In the genomic region with DNA sequence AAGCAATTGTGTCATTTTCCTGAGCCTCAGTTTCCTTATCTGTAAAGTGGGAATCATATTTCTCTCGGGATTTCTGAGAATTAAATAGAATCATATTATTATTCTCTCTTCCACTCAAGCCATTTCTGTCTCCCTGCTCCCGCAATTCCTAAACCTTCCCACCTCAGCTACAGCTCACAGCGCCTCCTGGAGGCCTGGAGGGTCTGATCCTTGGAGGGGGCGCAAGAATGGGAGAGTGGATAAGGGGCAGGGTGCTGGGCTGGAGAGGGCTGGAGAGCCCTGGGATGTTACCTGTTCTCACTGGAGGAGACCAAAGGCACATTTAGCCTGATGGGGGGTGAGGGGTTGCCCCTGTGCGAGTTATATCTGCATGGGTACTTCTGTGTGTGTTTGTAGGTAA, we compare ENCODE assay signal across 19 cellular contexts. TPM values are rescaled to one million over a fixed set of nuclear protein-coding genes. Genes with fewer than 3 reads are reported as not detected.
DNase-seq lines count a peak whose midpoint lies in the region; ATAC-seq and TF ChIP-seq lines count a peak whose summit lies in the region.
"Had no signal": no experiment of that assay in that cellular context is flagged by ENCODE, and none has a peak within 500 bp of the region (broad histone marks: within the 10 kb centered on the region; RNA-seq: fewer than 3 reads in every experiment).

No MANE protein-coding gene starts in this region.

- no peaks in the 10 kb centered on the region for H3K27me3 ChIP-seq in mammary epithelial cell (ENCODE audit: insufficient read depth, low read length)
- H3K27me3 ChIP-seq in MM.1S (replicated peaks; ENCODE audit: insufficient read depth, low read length): peaks cover 64% of the 10 kb centered on the region
- no peaks in the 10 kb centered on the region for H3K27me3 ChIP-seq in brain microvascular endothelial cell (replicated peaks)
- no peaks in the 10 kb centered on the region for H3K27me3 ChIP-seq in stomach
- H3K27me3 ChIP-seq: heart right ventricle, thyroid gland had no signal

- in situ Hi-C loops in mammary epithelial cell (cut with MboI; ENCODE audit: low sequenced_read_pairs in 2 of 2) (no loop called here), brain microvascular endothelial cell (cut with HindIII; ENCODE audit: low pct_ligation_motif_present, low sequenced_read_pairs) (no loop called here)

- no peaks in the 10 kb centered on the region for H3K4me1 Mint-ChIP-seq in MCF 10A (ENCODE audit: insufficient read depth, unreplicated experiment)
- H3K4me1 Mint-ChIP-seq: activated naive CD8-positive, alpha-beta T cell treated with anti-CD3 and anti-CD28 coated beads, Interleukin-2, amount 10 ng/mL, durations not matched to agents 7 days and 5 days had no signal

- TF ChIP-seq EP300 in stomach (IDR thresholded peaks at IDR 0.05): no peak

- H3K27ac Mint-ChIP-seq in MCF 10A (ENCODE audit: low read depth, unreplicated experiment): no peak overlapping the region
- H3K27ac Mint-ChIP-seq: activated naive CD8-positive, alpha-beta T cell treated with anti-CD3 and anti-CD28 coated beads, Interleukin-2, amount 10 ng/mL, durations not matched to agents 7 days and 5 days had no signal

- H3K4me3 Mint-ChIP-seq in MCF 10A (ENCODE audit: unreplicated experiment): no peak overlapping the region
- H3K4me3 Mint-ChIP-seq: activated naive CD8-positive, alpha-beta T cell treated with anti-CD3 and anti-CD28 coated beads, Interleukin-2, amount 10 ng/mL, durations not matched to agents 7 days and 5 days had no signal

- no peaks in the 10 kb centered on the region for H3K27me3 Mint-ChIP-seq in MCF 10A (ENCODE audit: insufficient read depth, unreplicated experiment)
- H3K27me3 Mint-ChIP-seq: activated naive CD8-positive, alpha-beta T cell treated with anti-CD3 and anti-CD28 coated beads, Interleukin-2, amount 10 ng/mL, durations not matched to agents 7 days and 5 days had no signal

- intact Hi-C loops in MCF 10A (cut with micrococcal nuclease) (no loop called here), mammary epithelial cell (cut with micrococcal nuclease) (no loop called here), stomach (cut with DNase I; ENCODE audit: low total_unique reads) (no loop called here)

- no peak overlapping the region for H2AFZ ChIP-seq in mammary epithelial cell (ENCODE audit: low read depth, low read length)
- H2AFZ ChIP-seq in MM.1S (ENCODE audit: low read length): no peak overlapping the region

- CTCF ChIA-PET in MCF 10A (lab: Yijun Ruan, JAX): interaction anchor here (0.6 kb wide), 3 partner anchors 850 to 1489 kb away, joined by 3 to 7 read pairs (median 3); no protein-coding TSS in a partner anchor
- CTCF ChIA-PET in mammary epithelial cell (lab: Charles Lee; ENCODE audit: low non-redundant PET): interaction anchor here (0.5 kb wide), 1 partner anchor 147 kb away, joined by 3 read pairs; no protein-coding TSS in a partner anchor

- no peaks in the 10 kb centered on the region for H3K36me3 Mint-ChIP-seq in MCF 10A (ENCODE audit: insufficient read depth, unreplicated experiment)
- H3K36me3 Mint-ChIP-seq: activated naive CD8-positive, alpha-beta T cell treated with anti-CD3 and anti-CD28 coated beads, Interleukin-2, amount 10 ng/mL, durations not matched to agents 7 days and 5 days had no signal

- DNase-seq in MCF 10A (ENCODE audit: unreplicated experiment) (no peak), mammary epithelial cell (no peak), MM.1S (no peak), brain microvascular endothelial cell (no peak), stomach (no peak), NCI-H187 (lab: John Stamatoyannopoulos, UW) (no peak)
- no peak for DNase-seq in activated T-cell treated with anti-CD3 and anti-CD28 coated beads, Interleukin-2, amount 50 U/mL, for 1 hour
- DNase-seq: activated naive CD8-positive, alpha-beta T cell treated with anti-CD3 and anti-CD28 coated beads, Interleukin-2, amount 10 ng/mL, durations not matched to agents 7 days and 5 days; central memory CD4-positive, alpha-beta T cell; DMS153; heart right ventricle; left cardiac atrium; NCI-H1436; stimulated activated CD4-positive, alpha-beta T cell treated with anti-CD3 and anti-CD28 coated beads, Interleukin-15, amount 100 ng/mL, for 24 hours; thyroid gland had no signal

- peak; percentile 21 for TF ChIP-seq CTCF in MCF 10A (IDR thresholded peaks at IDR 0.05; ENCODE audit: unreplicated experiment)
- no peak for TF ChIP-seq CTCF in mammary epithelial cell (conservative IDR thresholded peaks at IDR 0.05 in 1 of 2, IDR thresholded peaks at IDR 0.05 in 1 of 2; ENCODE audit: extremely low read depth in 1 of 2, insufficient read depth in 1 of 2, low read depth in 1 of 2, low read length in 2 of 2)
- peak; percentile 29; the same call in 1 of the 2 replicates for TF ChIP-seq CTCF in MM.1S (IDR thresholded peaks at IDR 0.05; ENCODE audit: low read length)
- TF ChIP-seq CTCF in brain microvascular endothelial cell (IDR thresholded peaks at IDR 0.05; ENCODE audit: low read depth, low read length, missing control alignments): peak; percentile 33
- no peak for TF ChIP-seq CTCF in stomach (IDR thresholded peaks at IDR 0.05)

- no peaks in the 10 kb centered on the region for H3K79me2 ChIP-seq in mammary epithelial cell (ENCODE audit: insufficient read depth, low read length)
- no peaks in the 10 kb centered on the region for H3K79me2 ChIP-seq in MM.1S (ENCODE audit: low read length)

- H3K9ac ChIP-seq in mammary epithelial cell (ENCODE audit: insufficient read depth, low read length) (no peak overlapping the region), MM.1S (ENCODE audit: low read length) (no peak overlapping the region)

- H4K20me1 ChIP-seq in mammary epithelial cell (ENCODE audit: insufficient read depth, low read length) (no peaks in the 10 kb centered on the region), MM.1S (ENCODE audit: insufficient read depth, low read length) (no peaks in the 10 kb centered on the region)

- no peaks in the 10 kb centered on the region for H3K9me2 ChIP-seq in MM.1S (replicated peaks; ENCODE audit: insufficient read depth, low read length)

- H3K36me3 ChIP-seq in mammary epithelial cell (ENCODE audit: insufficient read depth, low read length): no peaks in the 10 kb centered on the region
- no peaks in the 10 kb centered on the region for H3K36me3 ChIP-seq in MM.1S (replicated peaks; ENCODE audit: insufficient read depth, low read length)
- no peaks in the 10 kb centered on the region for H3K36me3 ChIP-seq in brain microvascular endothelial cell (replicated peaks)
- H3K36me3 ChIP-seq in stomach: no peaks in the 10 kb centered on the region
- H3K36me3 ChIP-seq: heart right ventricle, thyroid gland had no signal

- BruUV-seq in MCF 10A (replicated peaks; lab: Mats Ljungman, UMichigan): no TSS peak
- no TSS peak for BruUV-seq in mammary epithelial cell (replicated peaks; lab: Mats Ljungman, UMichigan)

- H3K4me2 ChIP-seq in mammary epithelial cell (ENCODE audit: insufficient read depth, low read depth, low read length) (no peak overlapping the region), MM.1S (ENCODE audit: low read depth, low read length) (no peak overlapping the region)

- H3K9me3 ChIP-seq in mammary epithelial cell (replicated peaks; ENCODE audit: insufficient read depth, low read length): no peaks in the 10 kb centered on the region
- H3K9me3 ChIP-seq in MM.1S (replicated peaks; ENCODE audit: insufficient read depth, low read length): no peaks in the 10 kb centered on the region
- no peaks in the 10 kb centered on the region for H3K9me3 ChIP-seq in stomach
- H3K9me3 ChIP-seq: thyroid gland had no signal

- H3K27ac ChIP-seq in mammary epithelial cell (ENCODE audit: insufficient read depth, low read depth, low read length) (no peak overlapping the region), MM.1S (ENCODE audit: low read length) (no peak overlapping the region), brain microvascular endothelial cell (no peak overlapping the region), stomach (peak overlapping the region in 3 of 5 donors; percentile 53 to 68 (median 56))
- H3K27ac ChIP-seq: heart right ventricle, thyroid gland had no signal

- no peak for ATAC-seq in GM19395 (IDR thresholded peaks at IDR 0.05; ENCODE audit: unreplicated experiment)
- ATAC-seq: activated CD4-positive, CD25-positive, alpha-beta regulatory T cell treated with anti-CD3 and anti-CD28 coated beads, Interleukin-2, amount 50 U/mL, for 24 hours; heart right ventricle; left cardiac atrium had no signal

- H3K4me1 ChIP-seq in mammary epithelial cell (ENCODE audit: insufficient read depth, low read length) (no peaks in the 10 kb centered on the region), MM.1S (ENCODE audit: low read length) (no peaks in the 10 kb centered on the region), stomach (peaks cover 8 to 19% (median 15%) of the 10 kb centered on the region in 4 donors)
- H3K4me1 ChIP-seq: heart right ventricle, thyroid gland had no signal

- no peaks in the 10 kb centered on the region for H3K9me3 Mint-ChIP-seq in MCF 10A (ENCODE audit: unreplicated experiment)
- H3K9me3 Mint-ChIP-seq: activated naive CD8-positive, alpha-beta T cell treated with anti-CD3 and anti-CD28 coated beads, Interleukin-2, amount 10 ng/mL, durations not matched to agents 7 days and 5 days had no signal

- WGBS in mammary epithelial cell (ENCODE audit: low coverage, missing lambda C conversion rate): 94% methylated on average over 5 of the region's 5 CpGs
- 91 to 94% (median 93%) methylated on average over 5 of the region's 5 CpGs for WGBS in stomach, 5 donors

- H3F3A ChIP-seq in MM.1S (ENCODE audit: insufficient read depth, low read length): no peaks in the 10 kb centered on the region

- no peak for TF ChIP-seq POLR2A in stomach (IDR thresholded peaks at IDR 0.05)

- no peak overlapping the region for H3K4me3 ChIP-seq in mammary epithelial cell (replicated peaks in 1 of 3; ENCODE audit: insufficient read depth in 1 of 3, low read depth in 2 of 3, low read length in 3 of 3)
- no peak overlapping the region for H3K4me3 ChIP-seq in MM.1S (ENCODE audit: low read length)
- H3K4me3 ChIP-seq in brain microvascular endothelial cell (ENCODE audit: low read depth, low read length): no peak overlapping the region
- no peak overlapping the region for H3K4me3 ChIP-seq in stomach
- H3K4me3 ChIP-seq: heart right ventricle, thyroid gland had no signal

- POLR2A ChIA-PET in MCF 10A (lab: Yijun Ruan, JAX): no interaction called here

- dilution Hi-C loops in mammary epithelial cell (cut with HindIII; ENCODE audit: low sequenced_read_pairs): no loop called here

RNA-seq across cellular contexts. Expression of a gene that starts 31.1 kb away (rescaled TPM):
- total RNA-seq in MCF 10A (2022) (not detected in 2 replicates), mammary epithelial cell (1 to 10 TPM in 1 of 2 donors, under 1 TPM in 1; 0.50 to 7.1 TPM), stomach (10 to 100 TPM; 13.4 to 85.3 (median 39.7) TPM)
- polyA plus RNA-seq in mammary epithelial cell (0.42 TPM), stomach (10 to 100 TPM in 2 of 3 donors, 1 to 10 TPM in 1; 7.9 to 19.9 (median 15.5) TPM)
- polyA minus RNA-seq in mammary epithelial cell: 2.1 TPM
- total RNA-seq: myocyte had no signal

RNA-seq across cellular contexts. Expression of a gene that starts 47.7 kb away (rescaled TPM):
- total RNA-seq in MCF 10A (2022) (not detected in 2 replicates), mammary epithelial cell (not detected), stomach (not detected)
- polyA plus RNA-seq in mammary epithelial cell (not detected), stomach (under 1 TPM in 1 of 3 donors, not detected in 2; 0.30 TPM)
- polyA minus RNA-seq in mammary epithelial cell: not detected
- total RNA-seq: activated naive CD8-positive, alpha-beta T cell treated with anti-CD3 and anti-CD28 coated beads, Interleukin-2, amount 10 ng/mL, durations not matched to agents 7 days and 5 days; heart right ventricle; left cardiac atrium; myocyte; pulmonary artery endothelial cell; thyroid gland had no signal
- polyA plus RNA-seq: heart right ventricle had no signal

RNA-seq across cellular contexts. Expression of a gene that starts 57.1 kb away (rescaled TPM):
- total RNA-seq in MCF 10A (2022) (136 and 165 TPM in 2 replicates), mammary epithelial cell (100 to 1,000 TPM; 121 to 141 TPM), stomach (10 to 100 TPM; 14.8 to 48.7 (median 38.9) TPM)
- polyA plus RNA-seq in mammary epithelial cell (57.3 TPM), stomach (1 to 10 TPM; 6.1 to 8.4 (median 7.0) TPM)
- 460 TPM for polyA minus RNA-seq in mammary epithelial cell

Comparison
In these comparisons a context has a peak if more than half of its experiments do, and no peak if none do; other contexts are left out.
1. CTCF ChIP-seq: peak in MCF 10A (single experiment), MM.1S (single experiment) and brain microvascular endothelial cell (single experiment); none in mammary epithelial cell (0 of 2) and stomach (0 of 7).
2. H3K27ac ChIP-seq: peak in stomach (3 of 5); none in mammary epithelial cell (single experiment), MM.1S (single experiment) and brain microvascular endothelial cell (single experiment).